In genomic region chr11:4187055-4187988, GRCh38 we compare ENCODE assay signal across 8 cellular contexts.
A peak's percentile ranks its signal among the peaks of the same experiment; 100 is the strongest.
DNase-seq lines count a peak whose midpoint lies in the region; ATAC-seq lines count a peak whose summit lies in the region.

No MANE protein-coding gene starts in this region.

- no peak overlapping the region for H3K4me3 ChIP-seq in CD4-positive, CD25-positive, alpha-beta regulatory T cell (ENCODE audit: low read depth, low read length)

- peak overlapping the region; percentile 52 to 84 (median 80) for H3K4me3 Mint-ChIP-seq in CD4-positive, CD25-positive, alpha-beta regulatory T cell

- ATAC-seq in CD4-positive, CD25-positive, alpha-beta regulatory T cell (ENCODE audit: low read depth in 2 of 2) = peak; percentile 86 to 91
- ATAC-seq in GM19397 (IDR thresholded peaks at IDR 0.05; ENCODE audit: unreplicated experiment) (peak; percentile 95), HG03521 (IDR thresholded peaks at IDR 0.05; ENCODE audit: unreplicated experiment) (peak; percentile 92)

- no peaks in the 10 kb centered on the region for H3K36me3 ChIP-seq in CD4-positive, CD25-positive, alpha-beta regulatory T cell (ENCODE audit: control insufficient read depth, insufficient read depth, low read length)

- H3K9me3 ChIP-seq in CD4-positive, CD25-positive, alpha-beta regulatory T cell (ENCODE audit: control insufficient read depth in 2 of 2, low read length in 2 of 2) = no peaks in the 10 kb centered on the region

- peak; percentile 69 to 78 (median 76) for DNase-seq in CD4-positive, CD25-positive, alpha-beta regulatory T cell
- peak; percentile 84 for DNase-seq in NCI-H82 (lab: John Stamatoyannopoulos, UW)
- peak; percentile 39 to 74 for DNase-seq in activated CD8-positive, alpha-beta memory T cell treated with anti-CD3 and anti-CD28 coated beads for 1 hour (ENCODE audit: extremely low read depth in 1 of 2, low read depth in 1 of 2)
- peak; percentile 74 for DNase-seq in effector CD8-positive, alpha-beta T cell (lab: John Stamatoyannopoulos, UW)
- DNase-seq in medulla oblongata (ENCODE audit: extremely low spot score) = peak; percentile 90
- peak; percentile 73 to 82 (median 74) for DNase-seq in stimulated activated CD4-positive, alpha-beta T cell treated with anti-CD3 and anti-CD28 coated beads, TNF-alpha, amount 100 ng/mL, for 24 hours (ENCODE audit: low read depth in 3 of 3)

- no peak overlapping the region for H3K27ac ChIP-seq in CD4-positive, CD25-positive, alpha-beta regulatory T cell (ENCODE audit: insufficient read depth, low read length, poor library complexity, severe bottlenecking)

- H3K4me1 Mint-ChIP-seq in CD4-positive, CD25-positive, alpha-beta regulatory T cell = peaks cover 0 to 5% (median 2%) of the 10 kb centered on the region in 4 donors

- no peaks in the 10 kb centered on the region for H3K36me3 Mint-ChIP-seq in CD4-positive, CD25-positive, alpha-beta regulatory T cell

- H3K27ac Mint-ChIP-seq in CD4-positive, CD25-positive, alpha-beta regulatory T cell = peak overlapping the region in 1 of 3 donors; percentile 32

- H3K4me1 ChIP-seq in CD4-positive, CD25-positive, alpha-beta regulatory T cell (ENCODE audit: control insufficient read depth, insufficient read depth, low read length, poor library complexity, severe bottlenecking) = peaks cover 9% of the 10 kb centered on the region

- H3K9me3 Mint-ChIP-seq in CD4-positive, CD25-positive, alpha-beta regulatory T cell = no peaks in the 10 kb centered on the region

- no peaks in the 10 kb centered on the region for H3K27me3 ChIP-seq in CD4-positive, CD25-positive, alpha-beta regulatory T cell (ENCODE audit: control insufficient read depth, insufficient read depth, low read length)

- peaks cover 14% of the 10 kb centered on the region for H3K27me3 Mint-ChIP-seq in CD4-positive, CD25-positive, alpha-beta regulatory T cell
